In the genomic region with DNA sequence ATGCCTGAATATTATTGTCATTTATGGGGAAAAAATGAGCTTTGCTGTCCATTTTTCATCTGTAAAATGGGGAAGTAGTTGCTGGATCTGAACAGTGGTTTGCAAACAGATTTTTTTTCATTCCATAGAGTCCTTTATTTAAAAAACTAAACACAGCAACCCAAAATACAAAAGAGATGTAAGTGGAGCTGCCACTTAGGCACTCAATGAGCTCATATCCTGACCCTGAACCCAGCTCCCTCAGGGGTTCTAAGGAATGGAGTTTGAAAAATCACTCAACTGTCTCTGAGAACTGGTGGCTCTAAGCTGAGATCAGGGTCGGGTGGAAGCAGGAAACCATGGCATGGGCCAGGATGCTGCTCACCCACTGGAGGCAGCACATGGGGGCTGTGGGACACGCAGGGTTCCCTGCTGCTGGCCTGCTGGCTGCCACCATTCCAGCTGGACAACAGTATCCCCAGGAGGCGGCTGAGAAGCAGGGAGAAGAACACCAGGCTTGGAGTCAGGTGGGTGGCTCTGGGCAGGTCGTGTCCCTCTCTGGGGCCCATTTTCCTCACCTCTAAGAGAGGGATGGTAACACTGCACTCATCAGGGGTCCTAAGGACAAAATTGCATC, we compare ENCODE assay signal across 15 cellular contexts.
DNase-seq lines count a peak whose midpoint lies in the region; ATAC-seq and TF ChIP-seq lines count a peak whose summit lies in the region.
"Had no signal": no experiment of that assay in that cellular context is flagged by ENCODE, and none has a peak within 500 bp of the region (broad histone marks: within the 10 kb centered on the region; RNA-seq: fewer than 3 reads in every experiment).

No MANE protein-coding gene starts in this region.

- TF ChIP-seq CTCF in RWPE1 (conservative IDR thresholded peaks at IDR 0.05; ENCODE audit: low read depth): no peak

- no peaks in the 10 kb centered on the region for H3K9me3 Mint-ChIP-seq in activated naive CD4-positive, alpha-beta T cell treated with anti-CD3 and anti-CD28 coated beads, Interleukin-2, amount 50 U/mL, for 24 hours
- H3K9me3 Mint-ChIP-seq in activated naive CD4-positive, alpha-beta T cell treated with anti-CD3 and anti-CD28 coated beads, Interleukin-2, amount 10 ng/mL, durations not matched to agents 7 days and 5 days: no peaks in the 10 kb centered on the region
- no peaks in the 10 kb centered on the region for H3K9me3 Mint-ChIP-seq in stimulated activated effector memory CD8-positive, alpha-beta T cell treated with anti-CD3 and anti-CD28 coated beads, Interleukin-12 subunit alpha, Interleukin-12 subunit beta, amount 100 ng/mL, for 72 hours
- H3K9me3 Mint-ChIP-seq: HFFc6 had no signal

- H3K27me3 ChIP-seq in effector memory CD4-positive, alpha-beta T cell (replicated peaks; ENCODE audit: control insufficient read depth, insufficient read depth, low read length, poor library complexity, severe bottlenecking): no peaks in the 10 kb centered on the region
- H3K27me3 ChIP-seq: pancreas, thyroid gland had no signal

- no peaks in the 10 kb centered on the region for H3K27me3 Mint-ChIP-seq in activated naive CD4-positive, alpha-beta T cell treated with anti-CD3 and anti-CD28 coated beads, Interleukin-2, amount 50 U/mL, for 24 hours
- no peaks in the 10 kb centered on the region for H3K27me3 Mint-ChIP-seq in activated naive CD4-positive, alpha-beta T cell treated with anti-CD3 and anti-CD28 coated beads, Interleukin-2, amount 10 ng/mL, durations not matched to agents 7 days and 5 days

- no peaks in the 10 kb centered on the region for H3K9me3 ChIP-seq in effector memory CD4-positive, alpha-beta T cell (ENCODE audit: control insufficient read depth, low read length)
- H3K9me3 ChIP-seq: pancreas, thyroid gland had no signal

- POLR2A ChIA-PET in RWPE1 (lab: Yijun Ruan, JAX; ENCODE audit: low non-redundant PET): no interaction called here

- DNase-seq in activated naive CD4-positive, alpha-beta T cell treated with anti-CD3 and anti-CD28 coated beads, Interleukin-2, amount 10 ng/mL, durations not matched to agents 7 days and 5 days: no peak
- DNase-seq in RWPE1 (ENCODE audit: low spot score) (no peak), GDM1 (lab: John Stamatoyannopoulos, UW) (no peak), amygdala (lab: John Stamatoyannopoulos, UW) (no peak), NCI-H128 (lab: John Stamatoyannopoulos, UW; ENCODE audit: unreplicated experiment) (no peak)
- DNase-seq in effector memory CD4-positive, alpha-beta T cell: no peak
- no peak for DNase-seq in stimulated activated effector memory CD8-positive, alpha-beta T cell treated with anti-CD3 and anti-CD28 coated beads, Interleukin-12 subunit alpha, Interleukin-12 subunit beta, amount 100 ng/mL, for 72 hours (ENCODE audit: low spot score in 2 of 2)
- DNase-seq: activated T-cell treated with anti-CD3 and anti-CD28 coated beads for 4 hours, HFFc6, mesendoderm, SIG-M5, thyroid gland had no signal

- ATAC-seq in stimulated activated effector memory CD8-positive, alpha-beta T cell treated with anti-CD3 and anti-CD28 coated beads, Interleukin-12 subunit alpha, Interleukin-12 subunit beta, amount 100 ng/mL, for 72 hours: no peak
- ATAC-seq: pancreas had no signal

- peaks cover 60% of the 10 kb centered on the region for H3K4me1 ChIP-seq in effector memory CD4-positive, alpha-beta T cell (ENCODE audit: control insufficient read depth, insufficient read depth, low read length, poor library complexity, severe bottlenecking)

- 0 out of 2 replicates have a peak overlapping the region, but pooled peaks have one; percentile 20 for H3K27ac ChIP-seq in RWPE1
- peak overlapping the region; percentile 53 for H3K27ac ChIP-seq in effector memory CD4-positive, alpha-beta T cell (ENCODE audit: insufficient read depth, low read length, poor library complexity, severe bottlenecking)
- H3K27ac ChIP-seq: VCaP had no signal

- H3K4me3 ChIP-seq in effector memory CD4-positive, alpha-beta T cell (ENCODE audit: insufficient read depth, low read depth, low read length, poor library complexity, severe bottlenecking): peak overlapping the region; percentile 2
- H3K4me3 ChIP-seq: pancreas, thyroid gland had no signal

- H3K4me1 Mint-ChIP-seq in activated naive CD4-positive, alpha-beta T cell treated with anti-CD3 and anti-CD28 coated beads, Interleukin-2, amount 50 U/mL, for 24 hours: peaks cover 79% of the 10 kb centered on the region
- peaks cover 82% of the 10 kb centered on the region for H3K4me1 Mint-ChIP-seq in activated naive CD4-positive, alpha-beta T cell treated with anti-CD3 and anti-CD28 coated beads, Interleukin-2, amount 10 ng/mL, durations not matched to agents 7 days and 5 days
- peaks cover 71% of the 10 kb centered on the region for H3K4me1 Mint-ChIP-seq in stimulated activated effector memory CD8-positive, alpha-beta T cell treated with anti-CD3 and anti-CD28 coated beads, Interleukin-12 subunit alpha, Interleukin-12 subunit beta, amount 100 ng/mL, for 72 hours

- peaks cover 2% of the 10 kb centered on the region for H3K36me3 Mint-ChIP-seq in activated naive CD4-positive, alpha-beta T cell treated with anti-CD3 and anti-CD28 coated beads, Interleukin-2, amount 50 U/mL, for 24 hours
- H3K36me3 Mint-ChIP-seq in activated naive CD4-positive, alpha-beta T cell treated with anti-CD3 and anti-CD28 coated beads, Interleukin-2, amount 10 ng/mL, durations not matched to agents 7 days and 5 days: peaks cover 15% of the 10 kb centered on the region
- H3K36me3 Mint-ChIP-seq in stimulated activated effector memory CD8-positive, alpha-beta T cell treated with anti-CD3 and anti-CD28 coated beads, Interleukin-12 subunit alpha, Interleukin-12 subunit beta, amount 100 ng/mL, for 72 hours: peaks cover 32% of the 10 kb centered on the region

- no peaks in the 10 kb centered on the region for H3K36me3 ChIP-seq in effector memory CD4-positive, alpha-beta T cell (ENCODE audit: control insufficient read depth, insufficient read depth, low read length)
- H3K36me3 ChIP-seq: pancreas, thyroid gland had no signal

- peak overlapping the region; percentile 72 for H3K27ac Mint-ChIP-seq in activated naive CD4-positive, alpha-beta T cell treated with anti-CD3 and anti-CD28 coated beads, Interleukin-2, amount 50 U/mL, for 24 hours
- no peak overlapping the region for H3K27ac Mint-ChIP-seq in activated naive CD4-positive, alpha-beta T cell treated with anti-CD3 and anti-CD28 coated beads, Interleukin-2, amount 10 ng/mL, durations not matched to agents 7 days and 5 days
- H3K27ac Mint-ChIP-seq in stimulated activated effector memory CD8-positive, alpha-beta T cell treated with anti-CD3 and anti-CD28 coated beads, Interleukin-12 subunit alpha, Interleukin-12 subunit beta, amount 100 ng/mL, for 72 hours: peak overlapping the region; percentile 58
- H3K27ac Mint-ChIP-seq: HFFc6 had no signal

- H3K4me3 Mint-ChIP-seq in activated naive CD4-positive, alpha-beta T cell treated with anti-CD3 and anti-CD28 coated beads, Interleukin-2, amount 50 U/mL, for 24 hours: no peak overlapping the region
- H3K4me3 Mint-ChIP-seq in activated naive CD4-positive, alpha-beta T cell treated with anti-CD3 and anti-CD28 coated beads, Interleukin-2, amount 10 ng/mL, durations not matched to agents 7 days and 5 days: no peak overlapping the region
- no peak overlapping the region for H3K4me3 Mint-ChIP-seq in stimulated activated effector memory CD8-positive, alpha-beta T cell treated with anti-CD3 and anti-CD28 coated beads, Interleukin-12 subunit alpha, Interleukin-12 subunit beta, amount 100 ng/mL, for 72 hours
- H3K4me3 Mint-ChIP-seq: HFFc6 had no signal

- CTCF ChIA-PET in activated naive CD4-positive, alpha-beta T cell treated with anti-CD3 and anti-CD28 coated beads, Interleukin-2, amount 10 ng/mL, durations not matched to agents 7 days and 5 days (lab: Charles Lee): interaction anchor here (0.8 to 2.3 kb wide), 9 partner anchors 8 to 69 kb away, joined by 3 to 6 read pairs (median 4); no protein-coding TSS in a partner anchor
- CTCF ChIA-PET in RWPE1 (lab: Yijun Ruan, JAX): interaction anchor here (0.6 to 1.0 kb wide), 2 partner anchors 45 to 975 kb away, joined by 3 read pairs; no protein-coding TSS in a partner anchor
